In the genomic region with DNA sequence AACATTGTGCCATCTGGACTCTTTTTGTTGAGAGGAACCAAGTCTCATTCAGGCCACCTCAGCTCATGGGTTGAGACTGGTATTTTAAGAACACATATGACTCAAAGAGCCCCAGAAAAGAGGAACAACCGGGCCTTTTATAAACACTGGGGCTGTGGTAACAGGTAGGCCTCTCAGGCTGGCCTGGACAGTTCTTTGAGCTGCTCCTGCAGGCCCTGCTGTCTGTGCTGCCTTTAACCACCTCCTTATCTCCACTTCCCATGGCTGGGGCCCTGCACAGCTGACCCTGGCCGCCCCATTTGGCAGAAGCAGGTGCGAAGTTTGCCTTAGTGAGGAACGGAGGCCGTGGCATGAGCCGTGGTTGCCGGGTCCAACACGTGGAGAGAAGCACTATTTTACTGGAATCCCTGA, we compare ENCODE assay signal across 11 cellular contexts.
DNase-seq lines count a peak whose midpoint lies in the region; ATAC-seq, FAIRE-seq and TF ChIP-seq lines count a peak whose summit lies in the region.
"Had no signal": no experiment of that assay in that cellular context is flagged by ENCODE, and none has a peak within 500 bp of the region (broad histone marks: within the 10 kb centered on the region; RNA-seq: fewer than 3 reads in every experiment).

No MANE protein-coding gene starts in this region.

- no peak overlapping the region; a peak in 1 of 4 replicates for H3K9ac ChIP-seq in K562 (ENCODE audit: insufficient read depth in 1 of 2, low read depth in 2 of 2, low read length in 2 of 2)

- H3K36me3 ChIP-seq in K562 (ENCODE audit: control insufficient read depth, insufficient read depth, low read length), result no peaks in the 10 kb centered on the region

- H3K4me3 ChIP-seq in K562, result no peak overlapping the region

- intact Hi-C loops in K562 (cut with micrococcal nuclease), result no loop called here

- POLR2A ChIA-PET in GM10248 (lab: Yijun Ruan, JAX) (no interaction called here), K562 (lab: Yijun Ruan, JAX) (interaction anchor here (0.6 to 1.1 kb wide), 3 partner anchors 9 to 49 kb away, joined by 3 to 4 read pairs (median 3); no protein-coding TSS in a partner anchor)

- no peaks in the 10 kb centered on the region for H3K79me2 ChIP-seq in K562 (ENCODE audit: control insufficient read depth, insufficient read depth, low read length)

- no peak overlapping the region for H3K27ac ChIP-seq in K562 (ENCODE audit: extremely low read depth, low read depth, low read length)

- H3K4me2 ChIP-seq in K562 (ENCODE audit: insufficient read depth, low read length), result no peak overlapping the region

- CTCF ChIA-PET in GM10248 (lab: Yijun Ruan, JAX), result no interaction called here
- CTCF ChIA-PET in K562 (lab: Yijun Ruan, JAX; ENCODE audit: low intra/inter-chr PET ratio), result no interaction called here

- H3K27me3 ChIP-seq in K562 (ENCODE audit: control insufficient read depth in 2 of 2, insufficient read depth in 2 of 2, low read length in 2 of 2), result peaks cover 18 to 77% of the 10 kb centered on the region in 2 experiments

- no peak for TF ChIP-seq POLR2A in K562 (conservative IDR thresholded peaks at IDR 0.05)

- TF ChIP-seq RAD21 in K562 (CRISPR knock-in tag; conservative IDR thresholded peaks at IDR 0.05 in 1 of 2, IDR thresholded peaks at IDR 0.05 in 1 of 2), result no peak

- DNase-seq in GM10248 (ENCODE audit: extremely low spot score) (peak; percentile 77), K562 (ENCODE audit: extremely low read depth in 1 of 4, low spot score in 3 of 4) (peak in 2 of 4 experiments; percentile 14 to 17), occipital lobe (lab: John Stamatoyannopoulos, UW) (no peak), ACHN (no peak), DMS53 treated with DMSO at 0.1 percent for 48 hours (lab: John Stamatoyannopoulos, UW; ENCODE audit: unreplicated experiment) (no peak)
- DNase-seq in activated naive CD4-positive, alpha-beta T cell treated with Interleukin-2 at 50 U/mL for 16 hours, result no peak
- DNase-seq: activated CD4-positive, alpha-beta memory T cell treated with anti-CD3 and anti-CD28 coated beads for 36 hours; anterior cingulate cortex; NK-92 treated with Interleukin-12 subunit alpha and Interleukin-12 subunit beta, amount 100 ng/mL, for 24 hours had no signal

- TF ChIP-seq CTCF in GM10248 (IDR thresholded peaks at IDR 0.05; ENCODE audit: control extremely low read depth, extremely low read depth, low read depth, missing control alignments), result no peak
- no peak for TF ChIP-seq CTCF in K562 (IDR thresholded peaks at IDR 0.05 in 2 of 3, conservative IDR thresholded peaks at IDR 0.05 in 1 of 3; ENCODE audit: insufficient read depth in 2 of 3, low read depth in 1 of 3, low read length in 3 of 3)

- H3K9me3 ChIP-seq in K562 (replicated peaks; ENCODE audit: control insufficient read depth, insufficient read depth, low read depth, low read length), result no peaks in the 10 kb centered on the region

- TF ChIP-seq EP300 in K562 (IDR thresholded peaks at IDR 0.05; ENCODE audit: low read length), result no peak

- ATAC-seq in GM21423 (IDR thresholded peaks at IDR 0.05; ENCODE audit: unreplicated experiment), result peak; percentile 75
- peak; percentile 90 for ATAC-seq in HG03442 (IDR thresholded peaks at IDR 0.05; ENCODE audit: unreplicated experiment)
- peak; percentile 58 for ATAC-seq in K562

- in situ Hi-C loops in K562 (cut with MboI), result no loop called here
- in situ Hi-C loops in ACHN (cut with HindIII; ENCODE audit: low pct_ligation_motif_present, low pct_unique_long_range_greater_than_20kb, low sequenced_read_pairs), result no loop called here

- H2AFZ ChIP-seq in K562 (ENCODE audit: low read depth, low read length), result no peak overlapping the region

- BruUV-seq in K562 (replicated peaks; lab: Mats Ljungman, UMichigan), result no TSS peak

- WGBS in K562 (ENCODE audit: insufficient coverage, low coverage, missing lambda C conversion rate), result 1% methylated on average over 8 of the region's 8 CpGs

- no peak for FAIRE-seq in K562 (lab: Jason Lieb, UNC)

- peaks cover 5% of the 10 kb centered on the region; the same call in 1 of the 2 replicates for H4K20me1 ChIP-seq in K562 (replicated peaks; ENCODE audit: control insufficient read depth, insufficient read depth, low read length)

- H3K9me1 ChIP-seq in K562 (ENCODE audit: control insufficient read depth, insufficient read depth, low read length), result peaks cover 3% of the 10 kb centered on the region

- no peaks in the 10 kb centered on the region for H3K4me1 ChIP-seq in K562 (replicated peaks in 1 of 2; ENCODE audit: control insufficient read depth in 2 of 2, insufficient read depth in 2 of 2, low read length in 2 of 2)

TF ChIP-seq in K562, 482 proteins besides CTCF, POLR2A, EP300 and RAD21:
- TF ChIP-seq, protein P1, sequence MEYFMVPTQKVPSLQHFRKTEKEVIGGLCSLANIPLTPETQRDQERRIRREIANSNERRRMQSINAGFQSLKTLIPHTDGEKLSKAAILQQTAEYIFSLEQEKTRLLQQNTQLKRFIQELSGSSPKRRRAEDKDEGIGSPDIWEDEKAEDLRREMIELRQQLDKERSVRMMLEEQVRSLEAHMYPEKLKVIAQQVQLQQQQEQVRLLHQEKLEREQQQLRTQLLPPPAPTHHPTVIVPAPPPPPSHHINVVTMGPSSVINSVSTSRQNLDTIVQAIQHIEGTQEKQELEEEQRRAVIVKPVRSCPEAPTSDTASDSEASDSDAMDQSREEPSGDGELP (CRISPR knock-in tag; IDR thresholded peaks at IDR 0.05; ENCODE audit: borderline replicate concordance), result peak; percentile 63; the same call in 1 of the 2 replicates
- TF ChIP-seq L3MBTL2 (IDR thresholded peaks at IDR 0.05) (peak; percentile 60), PHF20 (IDR thresholded peaks at IDR 0.05; ENCODE audit: partially characterized antibody) (no peak), NFYB (IDR thresholded peaks at IDR 0.05; ENCODE audit: extremely low read depth, insufficient read length) (no peak), ZNF384 (IDR thresholded peaks at IDR 0.05; ENCODE audit: low read depth, low read length) (no peak), SPI1 (IDR thresholded peaks at IDR 0.05; ENCODE audit: borderline replicate concordance, low read depth, low read length) (0 out of 2 replicates have a peak, but pooled peaks have one; percentile 17), TCF3 (CRISPR knock-in tag; IDR thresholded peaks at IDR 0.05) (0 out of 2 replicates have a peak, but pooled peaks have one; percentile 30), CBFA2T3 (IDR thresholded peaks at IDR 0.05) (peak; percentile 5; the same call in 1 of the 2 replicates)
